16 cellular contexts compared by ENCODE assay signal in the genomic region with DNA sequence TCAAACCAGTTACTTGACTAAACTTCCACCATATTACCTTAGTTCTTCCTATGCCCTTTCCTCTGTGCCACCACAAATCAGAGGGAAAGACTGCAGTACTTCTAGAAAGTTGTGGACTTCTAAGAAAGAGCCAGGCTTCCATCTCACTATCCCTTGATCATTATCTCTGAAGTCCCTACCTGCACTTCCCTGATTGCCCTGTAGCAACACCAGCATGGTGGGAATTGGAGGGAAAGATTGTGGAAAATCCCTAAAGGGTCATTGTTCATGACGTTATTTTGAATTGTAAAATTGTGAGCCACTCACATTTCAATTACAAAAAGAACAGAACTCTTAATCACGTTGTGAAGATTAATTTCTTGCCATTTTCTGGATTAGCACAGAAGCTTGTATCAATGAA. TPM values are rescaled to one million over a fixed set of nuclear protein-coding genes. Genes with fewer than 3 reads are reported as not detected.
DNase-seq lines count a peak whose midpoint lies in the region; ATAC-seq and TF ChIP-seq lines count a peak whose summit lies in the region.
"Had no signal": no experiment of that assay in that cellular context is flagged by ENCODE, and none has a peak within 500 bp of the region (broad histone marks: within the 10 kb centered on the region; RNA-seq: fewer than 3 reads in every experiment).

No MANE protein-coding gene starts in this region.

- intact Hi-C loops in posterior vena cava (cut with DNase I): no loop called here

- H3K4me2 ChIP-seq in H9 (ENCODE audit: insufficient read depth, insufficient read length, low read length): no peak overlapping the region

- H2BK12ac ChIP-seq in H9 (ENCODE audit: insufficient read length, low read depth, low read length): no peak overlapping the region

- no peak overlapping the region for H2BK15ac ChIP-seq in H9 (ENCODE audit: low read depth, low read length)

- no peak overlapping the region for H4K8ac ChIP-seq in H9 (replicated peaks; ENCODE audit: insufficient read length, low read depth, low read length)

- no peak overlapping the region for H3K4ac ChIP-seq in H9 (ENCODE audit: low read depth, low read length)

- no peak for DNase-seq in H9
- DNase-seq in WTC11 (ENCODE audit: low spot score): no peak
- DNase-seq in NCI-H1694 (lab: John Stamatoyannopoulos, UW): no peak
- DNase-seq in posterior vena cava (ENCODE audit: low spot score): no peak
- no peak for DNase-seq in stimulated activated CD4-positive, alpha-beta T cell treated with anti-CD3 and anti-CD28 coated beads, Interleukin-2, amount 100 ng/mL, for 48 hours
- DNase-seq: DMS153, EL, KG1, NCI-H1092, NCI-H2107, NCI-H345, NCI-H526 treated with DMSO at 0.1 percent for 48 hours, PC-3 had no signal

- TF ChIP-seq CTCF in H9 (conservative IDR thresholded peaks at IDR 0.05): peak; percentile 45; the same call in 2 of the 3 replicates
- no peak for TF ChIP-seq CTCF in WTC11 (IDR thresholded peaks at IDR 0.05)

- H3K27me3 ChIP-seq in H9 (ENCODE audit: insufficient read depth, low read length): no peaks in the 10 kb centered on the region

- ATAC-seq in GM18511 (IDR thresholded peaks at IDR 0.05; ENCODE audit: unreplicated experiment): peak; percentile 22
- ATAC-seq in WTC11: peak; percentile 52; the same call in 1 of the 2 replicates
- ATAC-seq in HG03571 (IDR thresholded peaks at IDR 0.05; ENCODE audit: unreplicated experiment): no peak
- ATAC-seq: PC-3 had no signal

- no peak overlapping the region for H2BK5ac ChIP-seq in H9 (ENCODE audit: insufficient read length, low read length)

- no peaks in the 10 kb centered on the region for H3K4me1 ChIP-seq in H9 (ENCODE audit: insufficient read depth, low read length)

- H3K27me3 Mint-ChIP-seq in H9 (ENCODE audit: low read depth) (no peaks in the 10 kb centered on the region), WTC11 (ENCODE audit: low read depth) (no peaks in the 10 kb centered on the region)

- no peak overlapping the region for H2AFZ ChIP-seq in H9 (ENCODE audit: low read length)

- H3K23me2 ChIP-seq in H9 (ENCODE audit: insufficient read length, low read depth, low read length, poor library complexity, severe bottlenecking): no peaks in the 10 kb centered on the region

- POLR2A ChIA-PET in WTC11 (lab: Charles Lee): no interaction called here

- H3K9me3 ChIP-seq in H9 (ENCODE audit: control insufficient read depth, low read depth, low read length): no peaks in the 10 kb centered on the region
- H3K9me3 ChIP-seq: HAP-1 had no signal

- no peak overlapping the region for H3K14ac ChIP-seq in H9 (ENCODE audit: insufficient read depth, low read length)

- H3K9me3 Mint-ChIP-seq in H9 (no peaks in the 10 kb centered on the region), WTC11 (no peaks in the 10 kb centered on the region)

- H3K27ac Mint-ChIP-seq in H9: no peak overlapping the region
- no peak overlapping the region for H3K27ac Mint-ChIP-seq in WTC11

- H4K5ac ChIP-seq in H9 (ENCODE audit: insufficient read length, low read depth, low read length): no peak overlapping the region

- no peak overlapping the region for H2AK5ac ChIP-seq in H9 (ENCODE audit: insufficient read length, low read length)

- H3K23ac ChIP-seq in H9 (ENCODE audit: insufficient read length, low read depth, low read length): no peak overlapping the region

- H3K56ac ChIP-seq in H9 (ENCODE audit: insufficient read length, low read depth, low read length): no peak overlapping the region

- H4K91ac ChIP-seq in H9 (ENCODE audit: insufficient read length, low read depth, low read length): no peak overlapping the region

- no peaks in the 10 kb centered on the region for H4K20me1 ChIP-seq in H9 (ENCODE audit: control insufficient read depth, insufficient read depth, insufficient read length)

- H3K18ac ChIP-seq in H9 (ENCODE audit: insufficient read length, low read depth, low read length): no peak overlapping the region

- H2BK20ac ChIP-seq in H9 (ENCODE audit: low read depth, low read length, poor library complexity, severe bottlenecking): no peak overlapping the region

- CTCF ChIA-PET in WTC11 (lab: Charles Lee): no interaction called here

- no peak overlapping the region for H3K9ac ChIP-seq in H9 (ENCODE audit: extremely low read depth, insufficient read length, low read length)

- H3K36me3 Mint-ChIP-seq in H9 (ENCODE audit: insufficient read depth in 1 of 3, low read depth in 3 of 3) (peaks cover 0 to 4% (median 0%) of the 10 kb centered on the region in 3 experiments; a peak in 2 of 7 replicates), WTC11 (no peaks in the 10 kb centered on the region)

- H3T11ph ChIP-seq in H9 (ENCODE audit: low read length): no peak overlapping the region

- H2BK120ac ChIP-seq in H9 (ENCODE audit: low read depth, low read length, poor library complexity, severe bottlenecking): no peak overlapping the region

- no peak overlapping the region for H3K27ac ChIP-seq in H9 (ENCODE audit: insufficient read length, low read depth, low read length)

- H3K4me1 Mint-ChIP-seq in H9 (peaks cover 0 to 2% of the 10 kb centered on the region in 2 experiments; a peak in 2 of 4 replicates), WTC11 (peaks cover 5% of the 10 kb centered on the region)

- H3K79me1 ChIP-seq in H9 (ENCODE audit: insufficient read depth, low read depth, low read length, poor library complexity, severe bottlenecking): no peaks in the 10 kb centered on the region

- no CpG with 5 or more reads among the region's 2 CpGs for WGBS in H9 (ENCODE audit: extremely low coverage, insufficient read length, low lambda C conversion rate)

- H3K4me3 Mint-ChIP-seq in H9 (no peak overlapping the region), WTC11 (no peak overlapping the region)

- H3K79me2 ChIP-seq in H9 (ENCODE audit: insufficient read depth, low read length): no peaks in the 10 kb centered on the region

TF ChIP-seq in WTC11, 78 proteins besides CTCF, POLR2A, EP300 and RAD21:
- TF ChIP-seq, protein P1, sequence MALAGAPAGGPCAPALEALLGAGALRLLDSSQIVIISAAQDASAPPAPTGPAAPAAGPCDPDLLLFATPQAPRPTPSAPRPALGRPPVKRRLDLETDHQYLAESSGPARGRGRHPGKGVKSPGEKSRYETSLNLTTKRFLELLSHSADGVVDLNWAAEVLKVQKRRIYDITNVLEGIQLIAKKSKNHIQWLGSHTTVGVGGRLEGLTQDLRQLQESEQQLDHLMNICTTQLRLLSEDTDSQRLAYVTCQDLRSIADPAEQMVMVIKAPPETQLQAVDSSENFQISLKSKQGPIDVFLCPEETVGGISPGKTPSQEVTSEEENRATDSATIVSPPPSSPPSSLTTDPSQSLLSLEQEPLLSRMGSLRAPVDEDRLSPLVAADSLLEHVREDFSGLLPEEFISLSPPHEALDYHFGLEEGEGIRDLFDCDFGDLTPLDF (CRISPR knock-in tag; IDR thresholded peaks at IDR 0.05): no peak
- TF ChIP-seq, protein P2, sequence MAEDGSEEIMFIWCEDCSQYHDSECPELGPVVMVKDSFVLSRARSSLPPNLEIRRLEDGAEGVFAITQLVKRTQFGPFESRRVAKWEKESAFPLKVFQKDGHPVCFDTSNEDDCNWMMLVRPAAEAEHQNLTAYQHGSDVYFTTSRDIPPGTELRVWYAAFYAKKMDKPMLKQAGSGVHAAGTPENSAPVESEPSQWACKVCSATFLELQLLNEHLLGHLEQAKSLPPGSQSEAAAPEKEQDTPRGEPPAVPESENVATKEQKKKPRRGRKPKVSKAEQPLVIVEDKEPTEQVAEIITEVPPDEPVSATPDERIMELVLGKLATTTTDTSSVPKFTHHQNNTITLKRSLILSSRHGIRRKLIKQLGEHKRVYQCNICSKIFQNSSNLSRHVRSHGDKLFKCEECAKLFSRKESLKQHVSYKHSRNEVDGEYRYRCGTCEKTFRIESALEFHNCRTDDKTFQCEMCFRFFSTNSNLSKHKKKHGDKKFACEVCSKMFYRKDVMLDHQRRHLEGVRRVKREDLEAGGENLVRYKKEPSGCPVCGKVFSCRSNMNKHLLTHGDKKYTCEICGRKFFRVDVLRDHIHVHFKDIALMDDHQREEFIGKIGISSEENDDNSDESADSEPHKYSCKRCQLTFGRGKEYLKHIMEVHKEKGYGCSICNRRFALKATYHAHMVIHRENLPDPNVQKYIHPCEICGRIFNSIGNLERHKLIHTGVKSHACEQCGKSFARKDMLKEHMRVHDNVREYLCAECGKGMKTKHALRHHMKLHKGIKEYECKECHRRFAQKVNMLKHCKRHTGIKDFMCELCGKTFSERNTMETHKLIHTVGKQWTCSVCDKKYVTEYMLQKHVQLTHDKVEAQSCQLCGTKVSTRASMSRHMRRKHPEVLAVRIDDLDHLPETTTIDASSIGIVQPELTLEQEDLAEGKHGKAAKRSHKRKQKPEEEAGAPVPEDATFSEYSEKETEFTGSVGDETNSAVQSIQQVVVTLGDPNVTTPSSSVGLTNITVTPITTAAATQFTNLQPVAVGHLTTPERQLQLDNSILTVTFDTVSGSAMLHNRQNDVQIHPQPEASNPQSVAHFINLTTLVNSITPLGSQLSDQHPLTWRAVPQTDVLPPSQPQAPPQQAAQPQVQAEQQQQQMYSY (CRISPR knock-in tag; IDR thresholded peaks at IDR 0.05): no peak
- TF ChIP-seq CREB1 (CRISPR knock-in tag; IDR thresholded peaks at IDR 0.05): no peak
- TF ChIP-seq, protein P3, sequence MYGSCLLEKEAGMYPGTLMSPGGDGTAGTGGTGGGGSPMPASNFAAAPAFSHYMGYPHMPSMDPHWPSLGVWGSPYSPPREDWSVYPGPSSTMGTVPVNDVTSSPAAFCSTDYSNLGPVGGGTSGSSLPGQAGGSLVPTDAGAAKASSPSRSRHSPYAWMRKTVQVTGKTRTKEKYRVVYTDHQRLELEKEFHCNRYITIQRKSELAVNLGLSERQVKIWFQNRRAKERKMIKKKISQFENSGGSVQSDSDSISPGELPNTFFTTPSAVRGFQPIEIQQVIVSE (CRISPR knock-in tag; IDR thresholded peaks at IDR 0.05; ENCODE audit: borderline replicate concordance): no peak
- no peak for TF ChIP-seq ETV6 (CRISPR knock-in tag; IDR thresholded peaks at IDR 0.05)

RNA-seq across cellular contexts. Expression of a gene that starts 23.4 kb away (rescaled TPM):
- total RNA-seq in H9 (2021) (0.88 and 1.3 TPM in 2 replicates), WTC11 (2021) (1.8 to 3.3 TPM (median 2.1 TPM) in 3 replicates), posterior vena cava (10 to 100 TPM; 10.7 to 12.7 TPM)
- total RNA-seq: PC-3 had no signal
